14 cellular contexts compared by ENCODE assay signal in genomic region chr10:91022924-91023707, GRCh38.
DNase-seq lines count a peak whose midpoint lies in the region; ATAC-seq and TF ChIP-seq lines count a peak whose summit lies in the region.
"Had no signal": no experiment of that assay in that cellular context is flagged by ENCODE, and none has a peak within 500 bp of the region (broad histone marks: within the 10 kb centered on the region; RNA-seq: fewer than 3 reads in every experiment).

No MANE protein-coding gene starts in this region.

- TF ChIP-seq POLR2A in prostate gland (IDR thresholded peaks at IDR 0.05) = no peak

- no peak overlapping the region for H3K4me2 ChIP-seq in DND-41 (ENCODE audit: insufficient read depth, low read length)

- 23% methylated on average over 7 of the region's 7 CpGs for WGBS in prostate gland

- no peaks in the 10 kb centered on the region for H3K27me3 ChIP-seq in DND-41 (ENCODE audit: insufficient read depth, low read length, poor library complexity)
- no peaks in the 10 kb centered on the region for H3K27me3 ChIP-seq in prostate gland (replicated peaks; ENCODE audit: insufficient read depth)

- H3K4me1 Mint-ChIP-seq in chondrocyte (ENCODE audit: low read depth) = peaks cover 39% of the 10 kb centered on the region

- peaks cover 2% of the 10 kb centered on the region for H3K36me3 Mint-ChIP-seq in chondrocyte (ENCODE audit: low read depth)

- H3K9me3 Mint-ChIP-seq in chondrocyte (ENCODE audit: low read depth) = peaks cover 4% of the 10 kb centered on the region

- 0 out of 2 replicates have a peak overlapping the region, but pooled peaks have one; percentile 3 for H3K27ac ChIP-seq in DND-41 (ENCODE audit: low read length)
- H3K27ac ChIP-seq in prostate gland = peak overlapping the region; percentile 19 to 26
- H3K27ac ChIP-seq: foreskin keratinocyte had no signal

- H3K9me3 ChIP-seq in DND-41 (ENCODE audit: insufficient read depth, low read length, severe bottlenecking) = no peaks in the 10 kb centered on the region
- no peaks in the 10 kb centered on the region for H3K9me3 ChIP-seq in prostate gland
- H3K9me3 ChIP-seq: Caco-2 had no signal

- intact Hi-C loops in prostate gland (cut with DNase I) = no loop called here

- H3K79me2 ChIP-seq in DND-41 (ENCODE audit: insufficient read depth, low read length) = no peaks in the 10 kb centered on the region

- H3K27ac Mint-ChIP-seq in chondrocyte (ENCODE audit: unreplicated experiment) = peak overlapping the region; percentile 68

- H3K27me3 Mint-ChIP-seq in chondrocyte (ENCODE audit: low read depth) = no peaks in the 10 kb centered on the region

- no peak for ATAC-seq in DND-41 (ENCODE audit: insufficient read depth, low read depth)
- ATAC-seq: foreskin keratinocyte had no signal

- no peaks in the 10 kb centered on the region for H4K20me1 ChIP-seq in DND-41 (ENCODE audit: insufficient read depth, low read length)

- H3K4me3 Mint-ChIP-seq in chondrocyte (ENCODE audit: unreplicated experiment) = no peak overlapping the region

- H3K4me1 ChIP-seq in DND-41 (ENCODE audit: insufficient read depth, low read length) (peaks cover 14% of the 10 kb centered on the region), prostate gland (replicated peaks) (peaks cover 6% of the 10 kb centered on the region)
- H3K4me1 ChIP-seq: Caco-2, foreskin keratinocyte had no signal

- H3K4me3 ChIP-seq in DND-41 (ENCODE audit: low read depth in 1 of 2, low read length in 2 of 2) (no peak overlapping the region), prostate gland (no peak overlapping the region)

- no peak overlapping the region for H3K9ac ChIP-seq in DND-41 (ENCODE audit: low read depth, low read length)

- H2AFZ ChIP-seq in DND-41 (ENCODE audit: low read depth, low read length) = no peak overlapping the region

- DNase-seq in DND-41 (no peak), chondrocyte (ENCODE audit: low spot score) (no peak), hippocampal formation (lab: John Stamatoyannopoulos, UW) (peak; percentile 71 to 83), prostate gland (ENCODE audit: low spot score) (peak; percentile 58), hepatic stellate cell (ENCODE audit: low spot score) (no peak), NCI-H1436 treated with DMSO at 0.1 percent for 48 hours (lab: John Stamatoyannopoulos, UW) (no peak), NCI-H1694 (lab: John Stamatoyannopoulos, UW) (no peak), NCI-H2107 (lab: John Stamatoyannopoulos, UW) (no peak)
- DNase-seq: activated CD4-positive, alpha-beta T cell treated with anti-CD3 and anti-CD28 coated beads, Interleukin-2, amount 50 U/mL, for 4 hours; activated gamma-delta T cell; Caco-2; foreskin keratinocyte; NCI-H2081; retina had no signal

- TF ChIP-seq CTCF in DND-41 (IDR thresholded peaks at IDR 0.05; ENCODE audit: borderline replicate concordance, extremely low read depth, low read length, poor library complexity, severe bottlenecking) (no peak), chondrocyte (IDR thresholded peaks at IDR 0.05) (no peak), prostate gland (IDR thresholded peaks at IDR 0.05) (no peak)

- H3K36me3 ChIP-seq in DND-41 (ENCODE audit: insufficient read depth, low read length) = no peaks in the 10 kb centered on the region
- no peaks in the 10 kb centered on the region for H3K36me3 ChIP-seq in prostate gland

Comparison
In these comparisons a context has a peak if more than half of its experiments do, and no peak if none do; other contexts are left out.
1. DNase-seq: peak in hippocampal formation (2 of 2) and prostate gland (single experiment); none in DND-41 (single experiment), chondrocyte (single experiment), hepatic stellate cell (single experiment), NCI-H1436 treated with DMSO at 0.1 percent for 48 hours (single experiment), NCI-H1694 (single experiment) and NCI-H2107 (single experiment).